8 cellular contexts compared by ENCODE assay signal in genomic region chr11:31509412-31510345, GRCh38. TPM values are rescaled to one million over a fixed set of nuclear protein-coding genes. Genes with fewer than 3 reads are reported as not detected.
DNase-seq lines count a peak whose midpoint lies in the region; ATAC-seq and TF ChIP-seq lines count a peak whose summit lies in the region.

TSS of gene ELP4 (plus strand) at chr11:31509767. CDS start at chr11:31509785, 18 bp downstream.
TSS of gene IMMP1L (minus strand) at chr11:31509622. CDS start at chr11:31463276, 46,346 bp downstream.

- intact Hi-C loops in IMR-90 (cut with micrococcal nuclease): loop anchor here (1.0 kb wide), 1 partner anchor 320 kb away; no protein-coding TSS in a partner anchor

- H3K27me3 ChIP-seq in IMR-90 (ENCODE audit: control insufficient read depth, insufficient read depth, low read length): no peaks in the 10 kb centered on the region

- H3K14ac ChIP-seq in IMR-90 (replicated peaks; ENCODE audit: low read depth, low read length): peak within 1 kb of the TSS; percentile 49; the same call in 1 of the 2 replicates

- no peak within 1 kb of the TSS for H2BK15ac ChIP-seq in IMR-90 (ENCODE audit: low read depth, low read length)

- peaks cover 2% of the 10 kb centered on the region for H3K36me3 ChIP-seq in IMR-90 (ENCODE audit: control insufficient read depth, insufficient read depth, low read length)

- no peak within 1 kb of the TSS for H2AK5ac ChIP-seq in IMR-90 (ENCODE audit: low read depth, low read length)

- WGBS in IMR-90 (ENCODE audit: extremely low coverage in 2 of 2, insufficient read length in 1 of 2), 2 experiments: 0% methylated on average over 17 of the region's 47 CpGs; no CpG with 5 or more reads in 1 of the 2 experiments

- H2AK9ac ChIP-seq in IMR-90 (replicated peaks; ENCODE audit: low read depth, low read length, poor library complexity): peak within 1 kb of the TSS; percentile 58

- peak within 1 kb of the TSS; percentile 77 for H3K4ac ChIP-seq in IMR-90 (ENCODE audit: low read depth, low read length)

- CTCF ChIA-PET in IMR-90 (lab: Yijun Ruan, JAX): no interaction called here

- peak within 1 kb of the TSS; percentile 83 for H3K23ac ChIP-seq in IMR-90 (ENCODE audit: low read depth, low read length)

- peak within 1 kb of the TSS; percentile 42 for H2BK5ac ChIP-seq in IMR-90 (ENCODE audit: low read depth, low read length, poor library complexity, severe bottlenecking)

- no TSS peak for BruUV-seq in IMR-90 (replicated peaks; lab: Mats Ljungman, UMichigan)

- in situ Hi-C loops in IMR-90 (cut with MboI; ENCODE audit: low sequenced_read_pairs): no loop called here

- H4K5ac ChIP-seq in IMR-90 (ENCODE audit: low read depth, low read length): peak within 1 kb of the TSS; percentile 80

- dilution Hi-C loops in IMR-90 (cut with HindIII; ENCODE audit: low sequenced_read_pairs, unreplicated experiment): no loop called here

- peaks cover 10 to 24% of the 10 kb centered on the region in 2 experiments for H3K79me1 ChIP-seq in IMR-90 (ENCODE audit: low read depth in 1 of 2, low read length in 2 of 2)

- H3K18ac ChIP-seq in IMR-90 (ENCODE audit: low read depth, low read length): no peak within 1 kb of the TSS

- H3K9me3 ChIP-seq in IMR-90 (ENCODE audit: control insufficient read depth, insufficient read depth, low read length): no peaks in the 10 kb centered on the region

- peak within 1 kb of the TSS; percentile 99 for H2AFZ ChIP-seq in IMR-90 (replicated peaks; ENCODE audit: low read length, poor library complexity)

- no peak for TF ChIP-seq RAD21 in IMR-90 (IDR thresholded peaks at IDR 0.05; ENCODE audit: low read length)

- H3K56ac ChIP-seq in IMR-90 (ENCODE audit: extremely low read depth, insufficient read depth, low read length): peak within 1 kb of the TSS; percentile 75

- H4K20me1 ChIP-seq in IMR-90 (ENCODE audit: insufficient read depth, low read length): no peaks in the 10 kb centered on the region

- peaks cover 3% of the 10 kb centered on the region; the same call in 1 of the 2 replicates for H3K9me1 ChIP-seq in IMR-90 (ENCODE audit: insufficient read depth, low read length)

- peak within 1 kb of the TSS; percentile 65 for H4K91ac ChIP-seq in IMR-90 (ENCODE audit: insufficient read depth, low read depth, low read length)

- H3K4me2 ChIP-seq in IMR-90 (ENCODE audit: low read depth, low read length): peak within 1 kb of the TSS; percentile 97

- DNase-seq in DMS 273 (lab: John Stamatoyannopoulos, UW; ENCODE audit: unreplicated experiment) (peak; percentile 97), IMR-90 (peak; percentile 95), OCI-M1 (lab: John Stamatoyannopoulos, UW) (peak; percentile 97), activated T-cell treated with anti-CD3 and anti-CD28 coated beads for 24 hours (ENCODE audit: low read depth) (peak; percentile 95), epithelial cell of prostate (ENCODE audit: low read depth, low spot score) (peak; percentile 85), mucosa of gallbladder (ENCODE audit: low spot score) (peak; percentile 97)
- peak; percentile 89 to 94 for DNase-seq in stimulated activated CD8-positive, alpha-beta memory T cell treated with anti-CD3 and anti-CD28 coated beads, Interleukin-4, amount 100 ng/mL, for 4 hours (ENCODE audit: low read depth in 2 of 2, low spot score in 1 of 2)

- POLR2A ChIA-PET in IMR-90 (lab: Charles Lee; ENCODE audit: unreplicated experiment): no interaction called here

- peak within 1 kb of the TSS; percentile 90 for H3K9ac ChIP-seq in IMR-90 (ENCODE audit: low read depth, low read length)

- H2BK20ac ChIP-seq in IMR-90 (ENCODE audit: low read depth, low read length): no peak within 1 kb of the TSS

- TF ChIP-seq POLR2A in IMR-90 (IDR thresholded peaks at IDR 0.05; ENCODE audit: low read depth, low read length): 0 out of 2 replicates have a peak, but pooled peaks have one; percentile 60

- ATAC-seq in GM21528 (IDR thresholded peaks at IDR 0.05; ENCODE audit: low FRiP score, unreplicated experiment) (peak; percentile 99), IMR-90 (ENCODE audit: low read depth) (peak; percentile 100)

- peak within 1 kb of the TSS; percentile 92 for H3K4me3 ChIP-seq in IMR-90 (ENCODE audit: insufficient read depth, low read depth, low read length)

- peak within 1 kb of the TSS; percentile 54; the same call in 1 of the 2 replicates for H2BK120ac ChIP-seq in IMR-90 (ENCODE audit: low read depth, low read length)

- TF ChIP-seq CTCF in IMR-90 (conservative IDR thresholded peaks at IDR 0.05; ENCODE audit: low read depth, low read length): no peak

- H3K27ac ChIP-seq in IMR-90 (ENCODE audit: insufficient read depth, low read length) (peak within 1 kb of the TSS; percentile 79), epithelial cell of prostate (peak within 1 kb of the TSS; percentile 30)

- H4K8ac ChIP-seq in IMR-90 (ENCODE audit: low read depth in 2 of 2, low read length in 2 of 2): peak within 1 kb of the TSS; percentile 68 to 94

- no peaks in the 10 kb centered on the region for H3K4me1 ChIP-seq in IMR-90 (ENCODE audit: control insufficient read depth, insufficient read depth, low read length)

TF ChIP-seq in IMR-90, 13 proteins besides CTCF, POLR2A, EP300 and RAD21:
- TF ChIP-seq MXI1 (IDR thresholded peaks at IDR 0.05; ENCODE audit: borderline replicate concordance, low read depth, low read length) (peak; percentile 46; the same call in 1 of the 2 replicates), RFX5 (IDR thresholded peaks at IDR 0.05; ENCODE audit: low read depth, low read length) (no peak), MAZ (IDR thresholded peaks at IDR 0.05; ENCODE audit: borderline replicate concordance, low read depth, low read length) (peak; percentile 55; the same call in 1 of the 2 replicates), ELK1 (IDR thresholded peaks at IDR 0.05; ENCODE audit: borderline replicate concordance, low read depth, low read length) (no peak), FOS (IDR thresholded peaks at IDR 0.05; ENCODE audit: low read depth, low read length) (peak; percentile 55; the same call in 1 of the 2 replicates), BHLHE40 (IDR thresholded peaks at IDR 0.05; ENCODE audit: low read depth, low read length) (peak; percentile 40; the same call in 1 of the 2 replicates), NFE2L2 (IDR thresholded peaks at IDR 0.05; ENCODE audit: low read depth, low read length) (no peak), CHD1 (IDR thresholded peaks at IDR 0.05; ENCODE audit: low read depth, low read length) (no peak)

RNA-seq across cellular contexts. Expression of gene ELP4, which starts in this region (rescaled TPM):
- total RNA-seq in IMR-90 (2012; rRNA removed) (18.1 and 20.4 TPM in 2 replicates), mucosa of gallbladder (14.4 TPM)
- polyA plus RNA-seq in IMR-90 (2012; rRNA removed): 6.8 and 8.4 TPM in 2 replicates
- 3.2 and 3.5 TPM in 2 replicates for polyA plus RNA-seq in IMR-90 (2012; cell fraction: cytosol; rRNA removed)
- 1.8 and 5.4 TPM in 2 replicates for polyA plus RNA-seq in IMR-90 (2012; cell fraction: nucleus; rRNA removed; ENCODE audit: low replicate concordance)

RNA-seq across cellular contexts. Expression of gene IMMP1L, which starts in this region (rescaled TPM):
- total RNA-seq in IMR-90 (2012; rRNA removed) (5.0 and 10.0 TPM in 2 replicates), mucosa of gallbladder (18.8 TPM)
- 10.7 and 23.7 TPM in 2 replicates for polyA plus RNA-seq in IMR-90 (2012; rRNA removed)
- polyA plus RNA-seq in IMR-90 (2012; cell fraction: cytosol; rRNA removed): 1.8 and 2.4 TPM in 2 replicates
- polyA plus RNA-seq in IMR-90 (2012; cell fraction: nucleus; rRNA removed; ENCODE audit: low replicate concordance): 1.5 and 6.8 TPM in 2 replicates

Comparison
In these comparisons a context has a peak if more than half of its experiments do, and no peak if none do; other contexts are left out.
1. Peak in every context shown above with its lines: DNase-seq, ATAC-seq, H3K4me3 ChIP-seq and H3K27ac ChIP-seq.